ENCODE assay signal across 8 cellular contexts in the genomic region with DNA sequence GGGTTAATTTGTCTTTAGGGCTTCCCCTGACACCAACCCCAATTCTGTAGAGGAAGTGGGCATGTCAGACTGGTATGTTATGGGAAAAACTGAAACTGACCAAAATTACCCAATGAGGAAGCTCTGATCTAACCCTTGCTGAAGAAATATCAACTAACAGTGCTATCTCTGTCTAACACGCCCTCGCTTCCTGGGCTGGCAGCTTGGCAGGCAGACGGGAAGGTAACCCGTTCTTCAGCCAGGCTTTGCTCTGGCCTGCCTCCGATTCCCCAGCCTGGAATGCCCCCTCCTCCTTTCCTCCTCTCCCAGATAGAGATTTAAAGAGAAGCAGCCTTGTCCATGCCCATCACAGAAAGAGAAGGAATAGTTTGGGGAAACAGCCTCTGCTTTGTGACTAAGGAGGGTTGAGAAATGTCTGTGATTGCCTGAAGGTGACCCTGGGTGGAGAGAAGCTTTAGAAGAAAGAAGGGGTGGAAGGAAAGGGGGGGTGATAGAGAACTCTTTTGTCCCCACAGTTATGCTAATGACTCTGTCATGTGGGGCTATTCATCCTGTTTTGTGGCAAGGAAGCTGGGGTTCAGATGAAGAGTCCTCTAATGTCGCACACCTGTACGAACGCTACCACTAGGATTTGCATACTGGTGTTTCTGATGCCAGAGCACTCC. TPM values are rescaled to one million over a fixed set of nuclear protein-coding genes. Genes with fewer than 3 reads are reported as not detected.
A peak's percentile ranks its signal among the peaks of the same experiment; 100 is the strongest.
DNase-seq lines count a peak whose midpoint lies in the region; ATAC-seq lines count a peak whose summit lies in the region.

No MANE protein-coding gene starts in this region.

- no peak overlapping the region for H3K9ac ChIP-seq in HUES6 (ENCODE audit: low read length)

- peak overlapping the region; percentile 14; the same call in 1 of the 2 replicates for H3K4me3 ChIP-seq in HUES6 (ENCODE audit: low read depth, low read length)

- H3K36me3 ChIP-seq in HUES6 (ENCODE audit: control insufficient read depth, insufficient read depth, low read length), result peaks cover 4% of the 10 kb centered on the region

- H3K9me3 ChIP-seq in HUES6 (ENCODE audit: control insufficient read depth, insufficient read depth, low read depth, low read length), result no peaks in the 10 kb centered on the region

- peak overlapping the region; percentile 55; the same call in 1 of the 2 replicates for H3K27ac ChIP-seq in HUES6 (ENCODE audit: low read depth, low read length)

- H3K4me1 ChIP-seq in HUES6 (ENCODE audit: control insufficient read depth, insufficient read depth, low read length), result peaks cover 40% of the 10 kb centered on the region

- DNase-seq in GF-D8 (lab: John Stamatoyannopoulos, UW), result peak; percentile 96
- peak; percentile 30 for DNase-seq in activated CD4-positive, alpha-beta T cell treated with anti-CD3 and anti-CD28 coated beads, Interleukin-2, amount 50 U/mL, for 1 hour
- DNase-seq in left cardiac atrium, result peak; percentile 63
- DNase-seq in stimulated activated CD4-positive, alpha-beta T cell treated with anti-CD3 and anti-CD28 coated beads, Interleukin-4, amount 100 ng/mL, for 24 hours, result peak; percentile 20
- DNase-seq in amniotic stem cell (lab: John Stamatoyannopoulos, UW), result no peak
- DNase-seq in NCI-H2227 treated with DMSO at 0.1 percent for 48 hours (lab: John Stamatoyannopoulos, UW), result no peak

- no peaks in the 10 kb centered on the region for H3K27me3 ChIP-seq in HUES6 (ENCODE audit: control insufficient read depth, insufficient read depth, low read length)

- intact Hi-C loops in left cardiac atrium (cut with DNase I), result no loop called here

- ATAC-seq in GM21526 (IDR thresholded peaks at IDR 0.05; ENCODE audit: low FRiP score, unreplicated experiment) (peak; percentile 87), left cardiac atrium (peak; percentile 54 to 75)

RNA-seq across cellular contexts. Expression of a gene that starts 15.4 kb away (rescaled TPM):
- 10 to 100 TPM; 17.2 to 18.4 TPM for total RNA-seq in left cardiac atrium

Comparison
In these comparisons a context has a peak if more than half of its experiments do, and no peak if none do; other contexts are left out.
1. DNase-seq: peak in GF-D8 (single experiment), activated CD4-positive, alpha-beta T cell treated with anti-CD3 and anti-CD28 coated beads, Interleukin-2, amount 50 U/mL, for 1 hour (single experiment), left cardiac atrium (single experiment) and stimulated activated CD4-positive, alpha-beta T cell treated with anti-CD3 and anti-CD28 coated beads, Interleukin-4, amount 100 ng/mL, for 24 hours (single experiment); none in amniotic stem cell (single experiment) and NCI-H2227 treated with DMSO at 0.1 percent for 48 hours (single experiment).